ENCODE assay signal across 1 cellular context in the genomic region with DNA sequence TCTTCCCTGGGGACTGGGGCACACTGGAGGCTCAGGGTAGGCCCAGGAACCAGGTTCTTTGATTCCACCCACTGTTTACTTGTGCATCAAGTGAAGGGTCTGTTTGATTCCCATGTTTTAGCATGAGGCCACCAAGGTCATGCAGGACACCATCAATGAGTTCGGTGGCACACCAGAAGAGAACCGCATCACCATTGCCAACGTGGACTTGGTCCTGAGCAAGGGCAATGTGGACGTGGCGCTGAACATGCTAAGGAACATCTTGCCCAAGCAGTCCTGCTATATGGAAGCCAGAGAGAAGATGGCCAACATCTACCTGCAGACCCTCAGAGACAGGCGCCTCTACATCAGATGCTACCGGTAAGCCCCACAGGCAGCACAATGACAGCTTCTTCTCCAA.
TF ChIP-seq lines count a peak whose summit lies in the region.

No MANE protein-coding gene starts in this region.

TF ChIP-seq in IMR-90, 13 proteins besides CTCF, POLR2A, EP300 and RAD21:
- TF ChIP-seq SMC3 (IDR thresholded peaks at IDR 0.05; ENCODE audit: low read depth, low read length) (no peak), CEBPB (IDR thresholded peaks at IDR 0.05; ENCODE audit: low read depth, low read length) (no peak), MAZ (IDR thresholded peaks at IDR 0.05; ENCODE audit: borderline replicate concordance, low read depth, low read length) (no peak), CHD1 (IDR thresholded peaks at IDR 0.05; ENCODE audit: low read depth, low read length) (no peak), MAFK (IDR thresholded peaks at IDR 0.05; ENCODE audit: low read depth, low read length) (no peak), MXI1 (IDR thresholded peaks at IDR 0.05; ENCODE audit: borderline replicate concordance, low read depth, low read length) (no peak), RFX5 (IDR thresholded peaks at IDR 0.05; ENCODE audit: low read depth, low read length) (no peak), BHLHE40 (IDR thresholded peaks at IDR 0.05; ENCODE audit: low read depth, low read length) (no peak), RCOR1 (IDR thresholded peaks at IDR 0.05; ENCODE audit: insufficient replicate concordance, low read length) (no peak), ELK1 (IDR thresholded peaks at IDR 0.05; ENCODE audit: borderline replicate concordance, low read depth, low read length) (no peak), FOS (IDR thresholded peaks at IDR 0.05; ENCODE audit: low read depth, low read length) (no peak), NFE2L2 (IDR thresholded peaks at IDR 0.05; ENCODE audit: low read depth, low read length) (no peak)
